20 cellular contexts compared by ENCODE assay signal in the genomic region with DNA sequence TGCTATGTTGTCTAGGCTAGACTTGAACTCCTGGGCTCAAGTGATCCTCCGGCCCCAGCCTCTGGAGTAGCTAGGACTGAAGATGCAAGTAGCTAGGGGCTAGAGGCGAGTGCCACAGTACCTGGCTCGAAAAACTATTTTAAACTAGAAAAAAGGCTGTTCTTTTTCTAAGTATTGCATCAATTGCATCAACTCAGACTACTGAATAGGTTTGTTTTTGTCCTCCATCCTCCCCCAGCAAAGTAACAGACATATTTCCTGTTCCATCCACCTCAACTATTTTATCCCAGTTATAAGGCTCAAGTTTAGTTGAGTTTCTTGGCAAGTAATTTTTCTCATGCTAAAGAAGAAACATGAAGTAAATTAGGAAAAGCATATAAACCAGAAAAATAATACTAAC. TPM values are rescaled to one million over a fixed set of nuclear protein-coding genes. Genes with fewer than 3 reads are reported as not detected.
DNase-seq lines count a peak whose midpoint lies in the region; FAIRE-seq and TF ChIP-seq lines count a peak whose summit lies in the region.
"Had no signal": no experiment of that assay in that cellular context is flagged by ENCODE, and none has a peak within 500 bp of the region (broad histone marks: within the 10 kb centered on the region; RNA-seq: fewer than 3 reads in every experiment).

No MANE protein-coding gene starts in this region.

- FAIRE-seq in keratinocyte (lab: Jason Lieb, UNC): no peak
- FAIRE-seq: RCC 7860, small intestine had no signal

- H3K4me2 ChIP-seq in keratinocyte (ENCODE audit: control insufficient read depth, extremely low read depth, insufficient read depth, low read depth, low read length): peak overlapping the region; percentile 76

- H3K27ac ChIP-seq in HUES6 (ENCODE audit: low read depth, low read length) (peak overlapping the region; percentile 44), brain microvascular endothelial cell (no peak overlapping the region), keratinocyte (ENCODE audit: control insufficient read depth, insufficient read depth, low read length) (peak overlapping the region; percentile 29), thyroid gland (peak overlapping the region in 2 of 3 donors; percentile 54 to 98)
- H3K27ac ChIP-seq: C4-2B had no signal

- H3K79me2 ChIP-seq in keratinocyte (ENCODE audit: control insufficient read depth, insufficient read depth, low read length): peaks cover 84% of the 10 kb centered on the region

- H3K4me1 ChIP-seq in HUES6 (ENCODE audit: control insufficient read depth, insufficient read depth, low read length): peaks cover 29% of the 10 kb centered on the region
- peaks cover 16% of the 10 kb centered on the region for H3K4me1 ChIP-seq in keratinocyte (ENCODE audit: control insufficient read depth, extremely low read depth, insufficient read depth, low read length)
- peaks cover 43 to 49% of the 10 kb centered on the region in 2 donors for H3K4me1 ChIP-seq in thyroid gland

- WGBS in thyroid gland, 2 donors: 92 to 94% methylated on average over 3 of the region's 3 CpGs

- H3K4me3 ChIP-seq in HUES6 (ENCODE audit: low read depth, low read length): peak overlapping the region; percentile 6
- H3K4me3 ChIP-seq in brain microvascular endothelial cell (ENCODE audit: low read depth, low read length): peak overlapping the region; percentile 32
- H3K4me3 ChIP-seq in keratinocyte (ENCODE audit: control insufficient read depth in 2 of 3, extremely low read depth in 1 of 3, insufficient read depth in 2 of 3, low read depth in 1 of 3, low read length in 3 of 3): no peak overlapping the region
- no peak overlapping the region for H3K4me3 ChIP-seq in thyroid gland (replicated peaks in 1 of 3)
- H3K4me3 ChIP-seq: tibial artery had no signal

- no peaks in the 10 kb centered on the region for H3K9me1 ChIP-seq in keratinocyte (ENCODE audit: control insufficient read depth, extremely low read depth, insufficient read depth, low read length)

- no peaks in the 10 kb centered on the region for H4K20me1 ChIP-seq in keratinocyte (ENCODE audit: control insufficient read depth, extremely low read depth, insufficient read depth, low read length)

- H3K36me3 ChIP-seq in HUES6 (ENCODE audit: control insufficient read depth, insufficient read depth, low read length): peaks cover 21% of the 10 kb centered on the region
- H3K36me3 ChIP-seq in brain microvascular endothelial cell (replicated peaks): peaks cover 22% of the 10 kb centered on the region
- peaks cover 8 to 23% of the 10 kb centered on the region in 2 experiments for H3K36me3 ChIP-seq in keratinocyte (ENCODE audit: control insufficient read depth in 2 of 2, extremely low read depth in 1 of 2, insufficient read depth in 2 of 2, low read length in 2 of 2)
- H3K36me3 ChIP-seq in thyroid gland: no peaks in the 10 kb centered on the region
- H3K36me3 ChIP-seq: pancreas had no signal

- dilution Hi-C loops in keratinocyte (cut with MboI; ENCODE audit: extremely low pct_ligation_motif_present, low sequenced_read_pairs): no loop called here

- H3K9ac ChIP-seq in HUES6 (ENCODE audit: low read length) (no peak overlapping the region), keratinocyte (ENCODE audit: control insufficient read depth, extremely low read depth, insufficient read depth, low read length) (no peak overlapping the region)

- H3K4me1 Mint-ChIP-seq in mesothelial cell of epicardium: peaks cover 27% of the 10 kb centered on the region

- intact Hi-C loops in thyroid gland (cut with DNase I): loop anchor here (10.0 kb wide), 1 partner anchor 132 kb away; no protein-coding TSS in a partner anchor

- H3K36me3 Mint-ChIP-seq in mesothelial cell of epicardium: peaks cover 24% of the 10 kb centered on the region
- H3K36me3 Mint-ChIP-seq: activated CD4-positive, alpha-beta memory T cell treated with anti-CD3 and anti-CD28 coated beads for 36 hours; activated naive CD8-positive, alpha-beta T cell had no signal

- H2AFZ ChIP-seq in keratinocyte (ENCODE audit: control insufficient read depth, low read length): no peak overlapping the region

- no peaks in the 10 kb centered on the region for H3K9me3 Mint-ChIP-seq in mesothelial cell of epicardium
- H3K9me3 Mint-ChIP-seq: activated CD4-positive, alpha-beta memory T cell treated with anti-CD3 and anti-CD28 coated beads for 36 hours; activated T-cell treated with anti-CD3 and anti-CD28 coated beads, Interleukin-2, amount 50 U/mL, for 4 hours had no signal

- H3K9me3 ChIP-seq in HUES6 (ENCODE audit: control insufficient read depth, insufficient read depth, low read depth, low read length): no peaks in the 10 kb centered on the region
- H3K9me3 ChIP-seq in keratinocyte (ENCODE audit: control insufficient read depth, low read depth, low read length): no peaks in the 10 kb centered on the region
- no peaks in the 10 kb centered on the region for H3K9me3 ChIP-seq in thyroid gland
- H3K9me3 ChIP-seq: pancreas, tibial artery had no signal

- TF ChIP-seq CTCF in brain microvascular endothelial cell (IDR thresholded peaks at IDR 0.05; ENCODE audit: low read depth, low read length, missing control alignments) (no peak), keratinocyte (optimal IDR thresholded peaks at IDR 0.05 in 1 of 3, IDR thresholded peaks at IDR 0.05 in 1 of 3, conservative IDR thresholded peaks at IDR 0.05 in 1 of 3; ENCODE audit: extremely low read depth in 1 of 3, insufficient read depth in 2 of 3, low read length in 3 of 3) (no peak), thyroid gland (IDR thresholded peaks at IDR 0.05) (no peak), mesothelial cell of epicardium (IDR thresholded peaks at IDR 0.05; ENCODE audit: unreplicated experiment) (no peak), GM20000 (IDR thresholded peaks at IDR 0.05; ENCODE audit: extremely low read depth, missing control alignments) (no peak)

- no peak overlapping the region for H3K4me3 Mint-ChIP-seq in mesothelial cell of epicardium
- H3K4me3 Mint-ChIP-seq: activated CD4-positive, alpha-beta memory T cell treated with anti-CD3 and anti-CD28 coated beads for 36 hours; activated naive CD8-positive, alpha-beta T cell; activated T-cell treated with anti-CD3 and anti-CD28 coated beads, Interleukin-2, amount 50 U/mL, for 4 hours had no signal

- in situ Hi-C loops in brain microvascular endothelial cell (cut with HindIII; ENCODE audit: low pct_ligation_motif_present, low sequenced_read_pairs): no loop called here

- peaks cover 3% of the 10 kb centered on the region; the same call in 1 of the 2 replicates for H3K27me3 ChIP-seq in HUES6 (ENCODE audit: control insufficient read depth, insufficient read depth, low read length)
- H3K27me3 ChIP-seq in brain microvascular endothelial cell (replicated peaks): no peaks in the 10 kb centered on the region
- no peaks in the 10 kb centered on the region for H3K27me3 ChIP-seq in keratinocyte (ENCODE audit: control insufficient read depth, extremely low read depth, insufficient read depth, low read length)
- H3K27me3 ChIP-seq in thyroid gland: no peaks in the 10 kb centered on the region
- H3K27me3 ChIP-seq: pancreas, tibial artery had no signal

- DNase-seq in brain microvascular endothelial cell (no peak), keratinocyte (ENCODE audit: low read depth, low spot score) (no peak), thyroid gland (no peak), mesothelial cell of epicardium (ENCODE audit: low spot score in 2 of 2, unreplicated experiment in 2 of 2) (no peak), NCI-H2227 treated with DMSO at 0.1 percent for 48 hours (lab: John Stamatoyannopoulos, UW) (no peak), GM20000 (ENCODE audit: low spot score) (no peak)
- DNase-seq: activated CD4-positive, alpha-beta memory T cell treated with anti-CD3 and anti-CD28 coated beads for 36 hours; activated T-cell treated with anti-CD3 and anti-CD28 coated beads, Interleukin-2, amount 50 U/mL, for 4 hours; Karpas-422; left cardiac atrium; NCI-H1105; NCI-H748 treated with DMSO at 0.1 percent for 48 hours; pancreas; small intestine; SW 1271; tibial artery had no signal

- no peaks in the 10 kb centered on the region for H3K27me3 Mint-ChIP-seq in mesothelial cell of epicardium (ENCODE audit: low read depth)

- no peak for TF ChIP-seq POLR2A in thyroid gland (IDR thresholded peaks at IDR 0.05)

- H3K27ac Mint-ChIP-seq in mesothelial cell of epicardium: no peak overlapping the region
- H3K27ac Mint-ChIP-seq: activated CD4-positive, alpha-beta memory T cell treated with anti-CD3 and anti-CD28 coated beads for 36 hours; activated naive CD8-positive, alpha-beta T cell had no signal

RNA-seq across cellular contexts. Expression of a gene that starts 4.1 kb away (rescaled TPM):
- 4.6 to 16.8 TPM (median 9.5 TPM) in 3 replicates for polyA plus RNA-seq in keratinocyte
- polyA plus RNA-seq in keratinocyte (2011; ENCODE audit: low read depth): 9.4 TPM
- polyA plus RNA-seq in keratinocyte (2011; cell fraction: cytosol; rRNA removed): 8.1 and 8.5 TPM in 2 replicates
- polyA plus RNA-seq in keratinocyte (2011; cell fraction: nucleus; rRNA removed): 13.6 and 13.7 TPM in 2 replicates
- 6.4 and 14.3 TPM in 2 replicates for polyA plus RNA-seq in keratinocyte (2012; ENCODE audit: low replicate concordance)
- 38.4 to 53.9 TPM (median 51.6 TPM) in 3 replicates for polyA minus RNA-seq in keratinocyte
- 13.0 TPM for polyA minus RNA-seq in keratinocyte (2011; cell fraction: cytosol; rRNA and poly(A)+ RNA removed)
- polyA minus RNA-seq in keratinocyte (2011; cell fraction: nucleus; rRNA and poly(A)+ RNA removed): 28.0 and 48.9 TPM in 2 replicates
- total RNA-seq in thyroid gland (10 to 100 TPM; 29.0 to 41.7 (median 32.5) TPM), mesothelial cell of epicardium (18.1 to 20.3 TPM (median 19.6 TPM) in 3 replicates)

Comparison
In these comparisons a context has a peak if more than half of its experiments do, and no peak if none do; other contexts are left out.
1. H3K4me3 ChIP-seq: peak in HUES6 (single experiment) and brain microvascular endothelial cell (single experiment); none in keratinocyte (0 of 3) and thyroid gland (0 of 3).